Comparison of ENCODE assay signal across 1 cellular context in genomic region chr11:747176-748006, GRCh38.
A peak's percentile ranks its signal among the peaks of the same experiment; 100 is the strongest.
TF ChIP-seq lines count a peak whose summit lies in the region.

Gene TALDO1, plus strand, starts transcription at chr11:747464. Its CDS starts 18 bp downstream, at chr11:747482.

TF ChIP-seq in HepG2, 621 proteins besides CTCF, POLR2A, EP300 and RAD21 (continued from another document and continues in another):
- TF ChIP-seq ZBTB33 (CRISPR knock-in tag; IDR thresholded peaks at IDR 0.05) (0 out of 2 replicates have a peak, but pooled peaks have one; percentile 10), ZZZ3 (CRISPR knock-in tag; IDR thresholded peaks at IDR 0.05; ENCODE audit: borderline replicate concordance) (no peak), PHF21A (CRISPR knock-in tag; IDR thresholded peaks at IDR 0.05) (peak; percentile 66), AGO2 (optimal IDR thresholded peaks at IDR 0.05; ENCODE audit: low read depth, low read length) (peak; percentile 45), SKI (IDR thresholded peaks at IDR 0.05; ENCODE audit: partially characterized antibody) (peak; percentile 45), ZSCAN30 (CRISPR knock-in tag; IDR thresholded peaks at IDR 0.05) (0 out of 2 replicates have a peak, but pooled peaks have one; percentile 19), TARDBP (CRISPR knock-in tag; IDR thresholded peaks at IDR 0.05) (0 out of 2 replicates have a peak, but pooled peaks have one; percentile 51), YY1 (IDR thresholded peaks at IDR 0.05; ENCODE audit: insufficient read depth, insufficient replicate concordance, low read depth, low read length) (peak; percentile 61), ZNF788 (CRISPR knock-in tag; IDR thresholded peaks at IDR 0.05; ENCODE audit: borderline replicate concordance) (peak; percentile 73; the same call in 1 of the 2 replicates), ZNF333 (CRISPR knock-in tag; IDR thresholded peaks at IDR 0.05; ENCODE audit: borderline replicate concordance) (0 out of 2 replicates have a peak, but pooled peaks have one; percentile 63), ZNF598 (CRISPR knock-in tag; IDR thresholded peaks at IDR 0.05; ENCODE audit: borderline replicate concordance) (peak; percentile 62; the same call in 1 of the 2 replicates), MAFK (conservative IDR thresholded peaks at IDR 0.05 in 1 of 2, IDR thresholded peaks at IDR 0.05 in 1 of 2; ENCODE audit: low read length in 2 of 2) (no peak), ETV5 (CRISPR knock-in tag; IDR thresholded peaks at IDR 0.05; ENCODE audit: borderline replicate concordance) (0 out of 2 replicates have a peak, but pooled peaks have one; percentile 22), GTF3A (CRISPR knock-in tag; conservative IDR thresholded peaks at IDR 0.05) (peak; percentile 78; the same call in 1 of the 2 replicates), NFYB (CRISPR knock-in tag; IDR thresholded peaks at IDR 0.05) (peak; percentile 77), ZNF550 (CRISPR knock-in tag; IDR thresholded peaks at IDR 0.05; ENCODE audit: borderline replicate concordance) (peak; percentile 79; the same call in 1 of the 2 replicates), MXD3 (CRISPR knock-in tag; IDR thresholded peaks at IDR 0.05) (peak; percentile 46; the same call in 1 of the 2 replicates), ZNF589 (CRISPR knock-in tag; conservative IDR thresholded peaks at IDR 0.05) (0 out of 2 replicates have a peak, but pooled peaks have one; percentile 39), SUZ12 (IDR thresholded peaks at IDR 0.05; ENCODE audit: low read depth, low read length) (peak; percentile 22; the same call in 1 of the 2 replicates), ZNF501 (CRISPR knock-in tag; IDR thresholded peaks at IDR 0.05) (no peak; the same call in 1 of the 2 replicates), ZSCAN31 (CRISPR knock-in tag; IDR thresholded peaks at IDR 0.05; ENCODE audit: low read depth) (peak; percentile 77; the same call in 1 of the 2 replicates), SAFB2 (CRISPR knock-in tag; IDR thresholded peaks at IDR 0.05; ENCODE audit: borderline replicate concordance, low read depth) (peak; percentile 51; the same call in 1 of the 2 replicates), RXRB (CRISPR knock-in tag; IDR thresholded peaks at IDR 0.05; ENCODE audit: borderline replicate concordance) (peak; percentile 28; the same call in 1 of the 2 replicates), ZNF878 (CRISPR knock-in tag; IDR thresholded peaks at IDR 0.05) (no peak), HDAC1 (CRISPR knock-in tag; IDR thresholded peaks at IDR 0.05) (peak; percentile 78), ZNF800 (CRISPR knock-in tag; IDR thresholded peaks at IDR 0.05) (peak; percentile 30; the same call in 1 of the 2 replicates), BORCS8-MEF2B (CRISPR knock-in tag; IDR thresholded peaks at IDR 0.05) (peak; percentile 72), ZBTB7A (CRISPR knock-in tag; IDR thresholded peaks at IDR 0.05) (peak; percentile 62; the same call in 1 of the 2 replicates), BATF2 (CRISPR knock-in tag; IDR thresholded peaks at IDR 0.05) (peak; percentile 82), ZNF704 (CRISPR knock-in tag; IDR thresholded peaks at IDR 0.05; ENCODE audit: borderline replicate concordance) (no peak), POLR2AphosphoS5 (IDR thresholded peaks at IDR 0.05; ENCODE audit: low read depth, low read length) (peak; percentile 60), ZFP90 (CRISPR knock-in tag; IDR thresholded peaks at IDR 0.05; ENCODE audit: borderline replicate concordance) (peak; percentile 35; the same call in 1 of the 2 replicates), TCF12 (IDR thresholded peaks at IDR 0.05) (no peak), TCF12 (CRISPR knock-in tag; IDR thresholded peaks at IDR 0.05) (no peak), ZXDC (CRISPR knock-in tag; IDR thresholded peaks at IDR 0.05) (peak; percentile 49; the same call in 1 of the 2 replicates), ARNT2 (CRISPR knock-in tag; IDR thresholded peaks at IDR 0.05; ENCODE audit: low read depth) (peak; percentile 92), XBP1 (CRISPR knock-in tag; IDR thresholded peaks at IDR 0.05) (no peak), RARA (CRISPR knock-in tag; IDR thresholded peaks at IDR 0.05) (0 out of 2 replicates have a peak, but pooled peaks have one; percentile 14), ZNF691 (CRISPR knock-in tag; IDR thresholded peaks at IDR 0.05; ENCODE audit: borderline replicate concordance, low read depth) (peak; percentile 37; the same call in 1 of the 2 replicates), RBM22 (optimal IDR thresholded peaks at IDR 0.05; ENCODE audit: low read length) (no peak), HOXD1 (CRISPR knock-in tag; IDR thresholded peaks at IDR 0.05) (peak; percentile 11; the same call in 1 of the 2 replicates), ZSCAN25 (CRISPR knock-in tag; IDR thresholded peaks at IDR 0.05) (peak; percentile 76; the same call in 1 of the 2 replicates), SKIL (CRISPR knock-in tag; IDR thresholded peaks at IDR 0.05; ENCODE audit: borderline replicate concordance) (peak; percentile 32; the same call in 1 of the 2 replicates), ZMYM4 (CRISPR knock-in tag; IDR thresholded peaks at IDR 0.05) (peak; percentile 62; the same call in 1 of the 2 replicates), ZNF224 (CRISPR knock-in tag; IDR thresholded peaks at IDR 0.05) (no peak), MED13 (CRISPR knock-in tag; IDR thresholded peaks at IDR 0.05) (peak; percentile 24), DNMT1 (CRISPR knock-in tag; IDR thresholded peaks at IDR 0.05) (peak; percentile 41; the same call in 1 of the 2 replicates), TFE3 (CRISPR knock-in tag; IDR thresholded peaks at IDR 0.05) (0 out of 2 replicates have a peak, but pooled peaks have one; percentile 25), PAF1 (CRISPR knock-in tag; IDR thresholded peaks at IDR 0.05) (no peak), ZNF547 (CRISPR knock-in tag; IDR thresholded peaks at IDR 0.05) (peak; percentile 51; the same call in 1 of the 2 replicates), FUBP1 (CRISPR knock-in tag; IDR thresholded peaks at IDR 0.05; ENCODE audit: borderline replicate concordance) (no peak), RAD51 (IDR thresholded peaks at IDR 0.05; ENCODE audit: borderline replicate concordance) (no peak), ZNF143 (CRISPR knock-in tag; IDR thresholded peaks at IDR 0.05) (peak; percentile 86)
